In genomic region chr10:28698075-28698474, GRCh38 we compare ENCODE assay signal across 7 cellular contexts.
"Had no signal": no experiment of that assay in that cellular context is flagged by ENCODE, and none has a peak within 500 bp of the region (broad histone marks: within the 10 kb centered on the region; RNA-seq: fewer than 3 reads in every experiment).

No MANE protein-coding gene starts in this region.

- DNase-seq: GDM1, GF-D8 had no signal

- ATAC-seq: GM12878 had no signal

- H3K4me3 ChIP-seq: GM12878 had no signal

- FAIRE-seq: GM12878, GM12891, GM12892, GM18507, GM19239 had no signal
